In the genomic region with DNA sequence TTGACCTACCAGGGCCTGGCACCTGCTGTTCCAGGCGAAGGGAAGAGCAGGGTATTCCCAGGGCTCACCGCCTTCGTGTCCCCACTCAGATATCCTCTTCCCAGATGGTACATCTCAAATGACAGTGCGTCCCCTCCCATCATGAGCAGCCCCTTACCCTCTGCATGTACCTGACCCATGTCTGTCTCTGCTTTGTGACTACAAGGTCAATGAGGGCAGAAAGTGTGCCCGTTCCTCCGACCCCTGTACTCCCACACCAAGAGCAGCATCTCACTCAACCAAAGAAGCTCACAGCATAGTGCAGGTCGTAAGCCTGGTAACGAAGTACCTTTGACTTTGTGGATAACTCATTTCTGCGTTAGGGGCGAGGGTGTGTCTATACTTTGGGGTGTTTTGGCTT, we compare ENCODE assay signal across 26 cellular contexts.
"Had no signal": no experiment of that assay in that cellular context is flagged by ENCODE, and none has a peak within 500 bp of the region (broad histone marks: within the 10 kb centered on the region; RNA-seq: fewer than 3 reads in every experiment).

No MANE protein-coding gene starts in this region.

- H3K9me3 ChIP-seq: adrenal gland, body of pancreas had no signal

- H3K36me3 ChIP-seq: adrenal gland had no signal

- FAIRE-seq: frontal cortex had no signal

- H3K27me3 ChIP-seq: adrenal gland, body of pancreas, dorsolateral prefrontal cortex had no signal

- DNase-seq: activated CD4-positive, alpha-beta memory T cell treated with anti-CD3 and anti-CD28 coated beads, Interleukin-2, amount 10 ng/mL, durations not matched to agents 7 days and 5 days; activated CD4-positive, alpha-beta T cell treated with anti-CD3 and anti-CD28 coated beads for 36 hours; activated CD4-positive, alpha-beta T cell treated with anti-CD3 and anti-CD28 coated beads, Interleukin-2, amount 10 ng/mL, durations not matched to agents 24 days and 14 days; activated CD4-positive, CD25-positive, alpha-beta regulatory T cell; activated CD4-positive, CD25-positive, alpha-beta regulatory T cell treated with anti-CD3 and anti-CD28 coated beads, Interleukin-2, amount 50 U/mL, for 72 hours; activated CD8-positive, alpha-beta memory T cell treated with anti-CD3 and anti-CD28 coated beads, Interleukin-2, amount 50 U/mL, for 48 hours; activated effector memory CD4-positive, alpha-beta T cell treated with Interleukin-2 at 50 U/mL for 16 hours; activated gamma-delta T cell treated with Interleukin-2 at 50 U/mL for 16 hours; activated naive CD4-positive, alpha-beta T cell treated with Interleukin-2 at 50 U/mL for 16 hours; activated naive CD8-positive, alpha-beta T cell treated with anti-CD3 and anti-CD28 coated beads for 36 hours; activated naive CD8-positive, alpha-beta T cell treated with anti-CD3 and anti-CD28 coated beads, Interleukin-2, amount 50 U/mL, for 24 hours; activated T-cell treated with anti-CD3 and anti-CD28 coated beads, Interleukin-2, amount 50 U/mL, for 4 hours; adrenal gland; aorta; body of pancreas; central memory CD4-positive, alpha-beta T cell; cerebellar nuclear complex; effector memory CD4-positive, alpha-beta T cell; endodermal cell; foreskin fibroblast; T-helper 2 cell had no signal

- ATAC-seq: activated CD4-positive, alpha-beta T cell treated with anti-CD3 and anti-CD28 coated beads for 36 hours; activated naive CD8-positive, alpha-beta T cell treated with anti-CD3 and anti-CD28 coated beads, Interleukin-2, amount 50 U/mL, for 24 hours; activated T-cell treated with anti-CD3 and anti-CD28 coated beads, Interleukin-2, amount 50 U/mL, for 4 hours; activated T-helper 17 cell treated with anti-CD3 and anti-CD28 coated beads, Interleukin-2, amount 50 U/mL, for 72 hours; body of pancreas; esophagus mucosa had no signal

- H3K27ac ChIP-seq: adrenal gland, body of pancreas, coronary artery had no signal

- H3K4me1 ChIP-seq: adrenal gland, body of pancreas had no signal

- H3K4me3 ChIP-seq: adrenal gland, body of pancreas, coronary artery, dorsolateral prefrontal cortex had no signal
